ENCODE assay signal across 1 cellular context in the genomic region with DNA sequence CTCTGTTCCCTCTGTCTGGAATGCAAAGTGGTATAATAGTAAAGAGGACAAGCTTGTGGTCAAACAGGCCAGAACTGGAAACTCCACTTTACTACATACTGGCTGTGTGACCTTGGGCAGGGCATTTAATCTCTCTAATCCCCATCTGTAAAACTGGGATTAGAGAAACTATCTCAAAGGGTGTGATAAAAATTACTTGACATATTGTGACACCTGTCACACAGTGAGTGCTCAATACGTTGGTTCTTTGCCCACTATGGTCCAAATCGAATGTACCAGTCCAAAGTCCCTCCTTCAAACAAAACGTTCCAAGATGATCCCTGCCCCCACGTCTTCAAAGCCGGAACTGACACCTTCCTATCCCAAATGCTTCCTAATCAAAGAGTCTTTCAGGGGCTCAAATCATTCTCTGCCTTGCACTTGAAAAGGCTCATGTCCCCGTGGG.
TF ChIP-seq lines count a peak whose summit lies in the region.

No MANE protein-coding gene starts in this region.

TF ChIP-seq in HEK293, 187 proteins besides CTCF, POLR2A, EP300 and RAD21 (continued from another document):
- TF ChIP-seq, protein P1, sequence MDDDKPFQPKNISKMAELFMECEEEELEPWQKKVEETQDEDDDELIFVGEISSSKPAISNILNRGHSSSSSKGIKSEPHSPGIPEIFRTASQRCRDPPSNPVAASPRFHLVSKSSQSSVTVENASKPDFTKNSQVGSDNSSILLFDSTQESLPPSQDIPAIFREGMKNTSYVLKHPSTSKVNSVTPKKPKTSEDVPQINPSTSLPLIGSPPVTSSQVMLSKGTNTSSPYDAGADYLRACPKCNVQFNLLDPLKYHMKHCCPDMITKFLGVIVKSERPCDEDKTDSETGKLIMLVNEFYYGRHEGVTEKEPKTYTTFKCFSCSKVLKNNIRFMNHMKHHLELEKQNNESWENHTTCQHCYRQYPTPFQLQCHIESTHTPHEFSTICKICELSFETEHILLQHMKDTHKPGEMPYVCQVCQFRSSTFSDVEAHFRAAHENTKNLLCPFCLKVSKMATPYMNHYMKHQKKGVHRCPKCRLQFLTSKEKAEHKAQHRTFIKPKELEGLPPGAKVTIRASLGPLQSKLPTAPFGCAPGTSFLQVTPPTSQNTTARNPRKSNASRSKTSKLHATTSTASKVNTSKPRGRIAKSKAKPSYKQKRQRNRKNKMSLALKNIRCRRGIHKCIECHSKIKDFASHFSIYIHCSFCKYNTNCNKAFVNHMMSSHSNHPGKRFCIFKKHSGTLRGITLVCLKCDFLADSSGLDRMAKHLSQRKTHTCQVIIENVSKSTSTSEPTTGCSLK (tag by site-specific recombination; IDR thresholded peaks at IDR 0.05) = no peak
- TF ChIP-seq ZNF138 (tag by site-specific recombination; IDR thresholded peaks at IDR 0.05; ENCODE audit: borderline replicate concordance) (no peak), ZNF530 (tag by site-specific recombination; IDR thresholded peaks at IDR 0.05; ENCODE audit: low read depth) (no peak), GLI2 (tag by site-specific recombination; IDR thresholded peaks at IDR 0.05; ENCODE audit: borderline replicate concordance, low read depth) (no peak)
- TF ChIP-seq, protein P2, sequence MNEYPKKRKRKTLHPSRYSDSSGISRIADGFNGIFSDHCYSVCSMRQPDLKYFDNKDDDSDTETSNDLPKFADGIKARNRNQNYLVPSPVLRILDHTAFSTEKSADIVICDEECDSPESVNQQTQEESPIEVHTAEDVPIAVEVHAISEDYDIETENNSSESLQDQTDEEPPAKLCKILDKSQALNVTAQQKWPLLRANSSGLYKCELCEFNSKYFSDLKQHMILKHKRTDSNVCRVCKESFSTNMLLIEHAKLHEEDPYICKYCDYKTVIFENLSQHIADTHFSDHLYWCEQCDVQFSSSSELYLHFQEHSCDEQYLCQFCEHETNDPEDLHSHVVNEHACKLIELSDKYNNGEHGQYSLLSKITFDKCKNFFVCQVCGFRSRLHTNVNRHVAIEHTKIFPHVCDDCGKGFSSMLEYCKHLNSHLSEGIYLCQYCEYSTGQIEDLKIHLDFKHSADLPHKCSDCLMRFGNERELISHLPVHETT (tag by site-specific recombination; IDR thresholded peaks at IDR 0.05) = no peak
